In the genomic region with DNA sequence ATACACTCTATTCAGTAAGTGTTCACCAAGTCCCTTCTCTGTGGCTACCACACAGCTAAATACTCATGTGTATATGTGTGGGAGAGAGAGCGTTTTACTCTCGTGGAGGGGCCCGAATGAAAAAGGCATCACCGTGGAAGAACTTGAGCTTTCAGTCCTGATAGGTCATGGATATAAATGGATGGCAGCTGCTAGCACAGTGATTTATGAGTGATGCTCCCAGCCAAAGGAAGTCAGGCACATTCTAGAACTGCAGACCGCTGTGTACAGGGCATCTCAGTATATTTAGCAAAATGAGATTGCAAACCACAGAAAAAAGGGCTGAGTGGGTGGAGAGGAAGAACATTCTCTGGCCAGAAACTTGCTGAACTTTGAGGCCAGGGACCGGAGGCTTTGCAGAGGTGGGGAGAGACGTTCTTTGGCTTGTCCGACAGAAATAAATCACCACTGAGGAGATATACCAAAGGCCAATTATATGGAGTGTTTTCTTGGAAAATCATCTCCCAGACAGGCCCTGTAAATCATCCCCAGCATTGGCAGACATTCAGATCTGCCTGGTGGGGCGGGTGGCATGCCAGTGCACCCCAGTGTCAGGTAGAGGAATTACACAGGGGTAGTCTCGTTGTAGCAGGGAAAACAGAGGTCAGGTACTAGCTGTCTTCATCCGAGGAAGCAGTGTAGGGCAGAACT, we compare ENCODE assay signal across 8 cellular contexts.
DNase-seq lines count a peak whose midpoint lies in the region; ATAC-seq, FAIRE-seq and TF ChIP-seq lines count a peak whose summit lies in the region.

No MANE protein-coding gene starts in this region.

- TF ChIP-seq CTCF in A549 (IDR thresholded peaks at IDR 0.05) (peak; percentile 65), GM13977 (IDR thresholded peaks at IDR 0.05; ENCODE audit: extremely low read depth, insufficient read depth, missing control alignments) (peak; percentile 31), LNCaP clone FGC (IDR thresholded peaks at IDR 0.05; ENCODE audit: control insufficient read depth, extremely low read depth, insufficient read depth) (peak; percentile 98), VCaP (conservative IDR thresholded peaks at IDR 0.05) (peak; percentile 89), kidney epithelial cell (IDR thresholded peaks at IDR 0.05; ENCODE audit: insufficient read depth, low read length, poor library complexity, severe bottlenecking) (peak; percentile 66)

- WGBS in A549 (ENCODE audit: missing lambda C conversion rate): 35% methylated on average over 11 of the region's 11 CpGs
- WGBS in aorta, 2 donors: 5 to 7% methylated on average over 11 of the region's 11 CpGs

- DNase-seq in A549 (ENCODE audit: low read depth in 1 of 2, low spot score in 1 of 2) (peak; percentile 65 to 74), GM13977 (ENCODE audit: low spot score) (no peak), LNCaP clone FGC (ENCODE audit: low read depth) (peak; percentile 54), kidney epithelial cell (ENCODE audit: low read depth) (peak; percentile 45), aorta (peak; percentile 60 to 74)
- no peak for DNase-seq in stimulated activated CD4-positive, alpha-beta T cell treated with anti-CD3 and anti-CD28 coated beads, Interleukin-4, amount 100 ng/mL, for 4 hours
- DNase-seq in activated CD8-positive, alpha-beta memory T cell treated with anti-CD3 and anti-CD28 coated beads, Interleukin-2, amount 50 U/mL, for 4 hours: no peak

- no peak for FAIRE-seq in A549 (lab: Jason Lieb, UNC)

- TF ChIP-seq POLR2A in A549 (IDR thresholded peaks at IDR 0.05; ENCODE audit: low read length): no peak

- no peak overlapping the region for H3K4me3 ChIP-seq in A549
- H3K4me3 ChIP-seq in LNCaP clone FGC (ENCODE audit: low read depth, low read length): no peak overlapping the region
- no peak overlapping the region for H3K4me3 ChIP-seq in kidney epithelial cell (ENCODE audit: low read depth, low read length)
- no peak overlapping the region for H3K4me3 ChIP-seq in aorta (ENCODE audit: low read length in 2 of 2)

- H3K9me3 ChIP-seq in A549: no peaks in the 10 kb centered on the region
- no peaks in the 10 kb centered on the region for H3K9me3 ChIP-seq in aorta (ENCODE audit: control insufficient read depth, low read length)

- POLR2A ChIA-PET in A549 (lab: Yijun Ruan, JAX): interaction anchor here (0.6 to 1.4 kb wide), 2 partner anchors 302 to 685 kb away, joined by 4 to 5 read pairs; a partner anchor contains a TSS

- intact Hi-C loops in aorta (cut with DNase I): no loop called here

- ATAC-seq in A549: peak; percentile 87 to 94; a peak in 5 of 6 replicates
- peak; percentile 82 for ATAC-seq in aorta (ENCODE audit: low FRiP score)

- in situ Hi-C loops in GM13977 (cut with MboI; ENCODE audit: low pct_unique_long_range_greater_than_20kb, low sequenced_read_pairs, unreplicated experiment): no loop called here

- peaks cover 19% of the 10 kb centered on the region; the same call in 2 of the 3 replicates for H3K4me1 ChIP-seq in A549
- H3K4me1 ChIP-seq in aorta (ENCODE audit: control insufficient read depth in 1 of 2, insufficient read depth in 2 of 2, low read length in 2 of 2): no peaks in the 10 kb centered on the region

- CTCF ChIA-PET in A549 (lab: Yijun Ruan, JAX): interaction anchor here (0.6 to 2.0 kb wide), 14 partner anchors 9 to 897 kb away, joined by 3 to 9 read pairs (median 3); a partner anchor contains a TSS

- peak overlapping the region; percentile 31; the same call in 2 of the 3 replicates for H3K4me2 ChIP-seq in A549

- no peak for TF ChIP-seq EP300 in A549 (IDR thresholded peaks at IDR 0.05)

- TF ChIP-seq RAD21 in A549 (conservative IDR thresholded peaks at IDR 0.05 in 1 of 2, IDR thresholded peaks at IDR 0.05 in 1 of 2): peak; percentile 81

- peak overlapping the region in 1 of 2 experiments; percentile 58; a peak in 4 of 6 replicates for H3K27ac ChIP-seq in A549
- H3K27ac ChIP-seq in VCaP: peak overlapping the region; percentile 75
- H3K27ac ChIP-seq in aorta (ENCODE audit: low read depth in 1 of 2, low read length in 2 of 2): peak overlapping the region; percentile 0 to 1

- no peaks in the 10 kb centered on the region for H3K36me3 ChIP-seq in kidney epithelial cell (ENCODE audit: control insufficient read depth, insufficient read depth, low read length)
- H3K36me3 ChIP-seq in aorta (ENCODE audit: control insufficient read depth in 1 of 2, insufficient read depth in 2 of 2, low read length in 1 of 2): no peaks in the 10 kb centered on the region

- no peaks in the 10 kb centered on the region for H3K27me3 ChIP-seq in kidney epithelial cell (ENCODE audit: control insufficient read depth, insufficient read depth, low read length)
- no peaks in the 10 kb centered on the region for H3K27me3 ChIP-seq in aorta (ENCODE audit: control insufficient read depth in 1 of 2, insufficient read depth in 2 of 2, low read length in 1 of 2)

TF ChIP-seq in A549, 52 proteins besides CTCF, POLR2A, EP300 and RAD21:
- TF ChIP-seq NR3C1 (IDR thresholded peaks at IDR 0.05): no peak
- peak; percentile 74 for TF ChIP-seq SMC3 (IDR thresholded peaks at IDR 0.05)

Comparison
In these comparisons a context has a peak if more than half of its experiments do, and no peak if none do; other contexts are left out.
1. DNase-seq: peak in A549 (2 of 2), LNCaP clone FGC (single experiment), kidney epithelial cell (single experiment) and aorta (2 of 2); none in GM13977 (single experiment), stimulated activated CD4-positive, alpha-beta T cell treated with anti-CD3 and anti-CD28 coated beads, Interleukin-4, amount 100 ng/mL, for 4 hours (0 of 2) and activated CD8-positive, alpha-beta memory T cell treated with anti-CD3 and anti-CD28 coated beads, Interleukin-2, amount 50 U/mL, for 4 hours (single experiment).
2. CTCF ChIP-seq: peak in every context shown above with its lines; median percentile 98 in LNCaP clone FGC; 89 in VCaP; 66 in kidney epithelial cell; 65 in A549; 31 in GM13977.